21 cellular contexts compared by ENCODE assay signal in the genomic region with DNA sequence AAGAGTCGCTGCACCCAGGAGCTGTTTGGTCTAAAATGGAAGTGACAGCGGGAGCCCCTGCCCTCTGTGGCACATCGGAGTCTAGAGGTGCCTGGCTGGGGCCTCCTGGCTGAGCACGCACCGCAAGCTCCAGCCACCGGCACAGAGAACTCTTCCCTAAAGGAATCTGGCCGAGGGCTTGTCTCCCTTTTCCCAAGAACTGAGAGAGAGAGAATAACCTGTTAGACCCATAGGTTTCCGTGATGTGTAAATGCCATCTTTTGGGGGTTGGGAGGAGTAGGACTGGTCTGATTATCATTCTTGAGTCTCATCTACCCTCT. TPM values are rescaled to one million over a fixed set of nuclear protein-coding genes. Genes with fewer than 3 reads are reported as not detected.
DNase-seq lines count a peak whose midpoint lies in the region; ATAC-seq and TF ChIP-seq lines count a peak whose summit lies in the region.
"Had no signal": no experiment of that assay in that cellular context is flagged by ENCODE, and none has a peak within 500 bp of the region (broad histone marks: within the 10 kb centered on the region; RNA-seq: fewer than 3 reads in every experiment).

No MANE protein-coding gene starts in this region.

- H3K27me3 Mint-ChIP-seq in GM23338 (ENCODE audit: insufficient read depth, low read depth, poor library complexity) = no peaks in the 10 kb centered on the region
- no peaks in the 10 kb centered on the region for H3K27me3 Mint-ChIP-seq in activated T-helper 17 cell treated with anti-CD3 and anti-CD28 coated beads, Interleukin-2, amount 50 U/mL, for 72 hours

- intact Hi-C loops in right cardiac atrium (cut with DNase I) = no loop called here

- 54% methylated on average over 8 of the region's 8 CpGs for WGBS in right cardiac atrium

- H3F3A ChIP-seq in GM23338 (replicated peaks; ENCODE audit: low read depth) = peaks cover 4% of the 10 kb centered on the region

- H3K4me2 ChIP-seq in GM23338 = peak overlapping the region; percentile 83

- no peaks in the 10 kb centered on the region for H3K9me2 ChIP-seq in GM23338 (ENCODE audit: insufficient read depth)

- ATAC-seq in GM23338 (peak; percentile 26), right cardiac atrium (no peak), HG02840 (IDR thresholded peaks at IDR 0.05; ENCODE audit: low FRiP score, unreplicated experiment) (no peak), GM18907 (IDR thresholded peaks at IDR 0.05; ENCODE audit: unreplicated experiment) (no peak)
- peak; percentile 19 for ATAC-seq in activated T-helper 17 cell treated with anti-CD3 and anti-CD28 coated beads, Interleukin-2, amount 50 U/mL, for 72 hours (replicated peaks)
- ATAC-seq: lower lobe of right lung; naive thymus-derived CD4-positive, alpha-beta T cell had no signal

- peaks cover 41% of the 10 kb centered on the region for H3K4me1 Mint-ChIP-seq in GM23338
- H3K4me1 Mint-ChIP-seq in activated T-helper 17 cell treated with anti-CD3 and anti-CD28 coated beads, Interleukin-2, amount 50 U/mL, for 72 hours = peaks cover 6% of the 10 kb centered on the region

- H3K4me1 ChIP-seq in GM23338 (ENCODE audit: insufficient read depth) (peaks cover 22% of the 10 kb centered on the region), right cardiac atrium (ENCODE audit: control insufficient read depth, insufficient read depth, low read length) (peaks cover 4% of the 10 kb centered on the region), skeletal muscle tissue (ENCODE audit: control insufficient read depth in 3 of 3, insufficient read depth in 3 of 3, low read length in 3 of 3) (peaks cover 4 to 13% (median 6%) of the 10 kb centered on the region in 3 donors)

- peak overlapping the region; percentile 53; the same call in 2 of the 3 replicates for H3K4me3 Mint-ChIP-seq in GM23338
- no peak overlapping the region for H3K4me3 Mint-ChIP-seq in activated T-helper 17 cell treated with anti-CD3 and anti-CD28 coated beads, Interleukin-2, amount 50 U/mL, for 72 hours
- H3K4me3 Mint-ChIP-seq: CD8-positive, alpha-beta memory T cell; IgD-negative memory B cell; naive thymus-derived CD4-positive, alpha-beta T cell; stimulated activated naive B cell treated with anti-CD40 and anti-IgM and Interleukin-4, amounts not matched to agents 10 μg/mL and 1 μg/mL and 100 μg/mL, for 72 hours had no signal

- no peak for TF ChIP-seq CTCF in GM23338 (conservative IDR thresholded peaks at IDR 0.05; ENCODE audit: low read depth in 2 of 2)

- H3K36me3 Mint-ChIP-seq in GM23338 (ENCODE audit: low read depth) = no peaks in the 10 kb centered on the region
- no peaks in the 10 kb centered on the region for H3K36me3 Mint-ChIP-seq in activated T-helper 17 cell treated with anti-CD3 and anti-CD28 coated beads, Interleukin-2, amount 50 U/mL, for 72 hours (ENCODE audit: low read depth)
- H3K36me3 Mint-ChIP-seq: CD8-positive, alpha-beta memory T cell; IgD-negative memory B cell; naive thymus-derived CD4-positive, alpha-beta T cell; stimulated activated naive B cell treated with anti-CD40 and anti-IgM and Interleukin-4, amounts not matched to agents 10 μg/mL and 1 μg/mL and 100 μg/mL, for 72 hours had no signal

- H3K27me3 ChIP-seq in GM23338 (ENCODE audit: insufficient read depth) = peaks cover 32% of the 10 kb centered on the region
- H3K27me3 ChIP-seq in right cardiac atrium (ENCODE audit: control insufficient read depth, insufficient read depth) = no peaks in the 10 kb centered on the region
- no peaks in the 10 kb centered on the region for H3K27me3 ChIP-seq in skeletal muscle tissue (ENCODE audit: control insufficient read depth in 3 of 3, insufficient read depth in 3 of 3, low read length in 3 of 3)

- peak overlapping the region; percentile 61 for H3K4me3 ChIP-seq in GM23338
- H3K4me3 ChIP-seq in right cardiac atrium (ENCODE audit: low read length) = peak overlapping the region; percentile 26
- peak overlapping the region in 2 of 3 donors; percentile 38 to 49 for H3K4me3 ChIP-seq in skeletal muscle tissue (ENCODE audit: low read length in 3 of 3)
- H3K4me3 ChIP-seq: lower lobe of right lung had no signal

- no peaks in the 10 kb centered on the region for H3K79me2 ChIP-seq in GM23338 (replicated peaks; ENCODE audit: insufficient read depth)

- peak overlapping the region; percentile 88 for H2AFZ ChIP-seq in GM23338

- H3K9me3 Mint-ChIP-seq in GM23338 = no peaks in the 10 kb centered on the region
- H3K9me3 Mint-ChIP-seq in activated T-helper 17 cell treated with anti-CD3 and anti-CD28 coated beads, Interleukin-2, amount 50 U/mL, for 72 hours = no peaks in the 10 kb centered on the region
- H3K9me3 Mint-ChIP-seq: CD8-positive, alpha-beta memory T cell; IgD-negative memory B cell; naive thymus-derived CD4-positive, alpha-beta T cell; stimulated activated naive B cell treated with anti-CD40 and anti-IgM and Interleukin-4, amounts not matched to agents 10 μg/mL and 1 μg/mL and 100 μg/mL, for 72 hours had no signal

- no peak overlapping the region for H3K27ac Mint-ChIP-seq in GM23338
- no peak overlapping the region for H3K27ac Mint-ChIP-seq in activated T-helper 17 cell treated with anti-CD3 and anti-CD28 coated beads, Interleukin-2, amount 50 U/mL, for 72 hours
- H3K27ac Mint-ChIP-seq: IgD-negative memory B cell; naive thymus-derived CD4-positive, alpha-beta T cell; stimulated activated naive B cell treated with anti-CD40 and anti-IgM and Interleukin-4, amounts not matched to agents 10 μg/mL and 1 μg/mL and 100 μg/mL, for 72 hours had no signal

- no peaks in the 10 kb centered on the region for H4K20me1 ChIP-seq in GM23338 (replicated peaks; ENCODE audit: insufficient read depth)

- H3K36me3 ChIP-seq in GM23338 (ENCODE audit: insufficient read depth) (no peaks in the 10 kb centered on the region), skeletal muscle tissue (ENCODE audit: control insufficient read depth in 3 of 3, insufficient read depth in 3 of 3, low read length in 3 of 3) (peaks cover 0 to 2% (median 0%) of the 10 kb centered on the region in 3 donors)
- H3K36me3 ChIP-seq: gastroesophageal sphincter had no signal

- no peak overlapping the region for H3K27ac ChIP-seq in GM23338 (ENCODE audit: low read depth)
- no peak overlapping the region for H3K27ac ChIP-seq in right cardiac atrium (ENCODE audit: low read length)
- peak overlapping the region; percentile 66 for H3K27ac ChIP-seq in skeletal muscle tissue (ENCODE audit: low read depth, low read length)
- H3K27ac ChIP-seq: gastroesophageal sphincter, lower lobe of right lung had no signal

- H3K9ac ChIP-seq in skeletal muscle tissue (ENCODE audit: low read depth in 1 of 3, low read length in 3 of 3) = peak overlapping the region; percentile 27 to 72 (median 40)

- H3K9me3 ChIP-seq in right cardiac atrium (ENCODE audit: control insufficient read depth, low read length) (no peaks in the 10 kb centered on the region), skeletal muscle tissue (ENCODE audit: control insufficient read depth in 3 of 3, low read length in 3 of 3) (no peaks in the 10 kb centered on the region)
- H3K9me3 ChIP-seq: gastroesophageal sphincter, lower lobe of right lung had no signal

- DNase-seq in GM23338 (ENCODE audit: low spot score) (peak; percentile 59), right cardiac atrium (no peak), NCI-H2196 (lab: John Stamatoyannopoulos, UW; ENCODE audit: unreplicated experiment) (no peak)
- DNase-seq in stimulated activated CD4-positive, alpha-beta T cell treated with anti-CD3 and anti-CD28 coated beads, Interleukin-12 subunit alpha, Interleukin-12 subunit beta, amount 100 ng/mL, for 4 hours = no peak
- DNase-seq: anterior cingulate cortex; DND-41; lower lobe of right lung; naive thymus-derived CD4-positive, alpha-beta T cell; NCI-H187 treated with DMSO at 0.1 percent for 48 hours; NCI-H446 treated with DMSO at 0.1 percent for 48 hours; NK-92 treated with Interleukin-12 subunit alpha and Interleukin-12 subunit beta, amount 100 ng/mL, for 24 hours; posterior cingulate gyrus; RPMI8226; stimulated activated naive B cell treated with anti-CD40 and anti-IgM and Interleukin-4, amounts not matched to agents 10 μg/mL and 1 μg/mL and 100 μg/mL, for 72 hours had no signal

TF ChIP-seq in GM23338, 12 proteins besides CTCF, POLR2A, EP300 and RAD21 (continues in another document):
- TF ChIP-seq JUNB (IDR thresholded peaks at IDR 0.05; ENCODE audit: unreplicated experiment) = no peak
- TF ChIP-seq CREB1 (CRISPR knock-in tag; IDR thresholded peaks at IDR 0.05; ENCODE audit: low read depth) = no peak
- no peak for TF ChIP-seq ZNF331 (CRISPR knock-in tag; IDR thresholded peaks at IDR 0.05; ENCODE audit: low read depth)
- no peak for TF ChIP-seq EZH2phosphoT487 (IDR thresholded peaks at IDR 0.05; ENCODE audit: unreplicated experiment)

RNA-seq across cellular contexts. Expression of gene PROSER2, which starts 47.3 kb away (rescaled TPM):
- total RNA-seq in GM23338 (2014; rRNA removed; shearing (Covaris generic)) = 5.6 and 10.8 TPM in 2 replicates
- polyA plus RNA-seq in GM23338 (2016; fragmentation: Nextera tagmentation; extraction: Ambion mirVana) (3.7 and 4.2 TPM in 2 replicates), right cardiac atrium (0.72 TPM)
- total RNA-seq in activated T-helper 17 cell treated with anti-CD3 and anti-CD28 coated beads, Interleukin-2, amount 50 U/mL, for 72 hours = 1 to 10 TPM in 1 of 2 donors, under 1 TPM in 1; 0.37 to 1.6 TPM
- total RNA-seq in right cardiac atrium (1 to 10 TPM; 1.5 to 2.2 (median 1.9) TPM), skeletal muscle tissue (1.0 TPM)
- polyA plus RNA-seq: IgD-negative memory B cell had no signal

Comparison
In these comparisons a context has a peak if more than half of its experiments do, and no peak if none do; other contexts are left out.
1. ATAC-seq: peak in GM23338 (single experiment) and activated T-helper 17 cell treated with anti-CD3 and anti-CD28 coated beads, Interleukin-2, amount 50 U/mL, for 72 hours (single experiment); none in right cardiac atrium (0 of 2), HG02840 (single experiment) and GM18907 (single experiment).
2. Peak in every context shown above with its lines, with median percentiles within 50 percentile points of each other: H3K4me3 ChIP-seq.